ENCODE assay signal across 8 cellular contexts in the genomic region with DNA sequence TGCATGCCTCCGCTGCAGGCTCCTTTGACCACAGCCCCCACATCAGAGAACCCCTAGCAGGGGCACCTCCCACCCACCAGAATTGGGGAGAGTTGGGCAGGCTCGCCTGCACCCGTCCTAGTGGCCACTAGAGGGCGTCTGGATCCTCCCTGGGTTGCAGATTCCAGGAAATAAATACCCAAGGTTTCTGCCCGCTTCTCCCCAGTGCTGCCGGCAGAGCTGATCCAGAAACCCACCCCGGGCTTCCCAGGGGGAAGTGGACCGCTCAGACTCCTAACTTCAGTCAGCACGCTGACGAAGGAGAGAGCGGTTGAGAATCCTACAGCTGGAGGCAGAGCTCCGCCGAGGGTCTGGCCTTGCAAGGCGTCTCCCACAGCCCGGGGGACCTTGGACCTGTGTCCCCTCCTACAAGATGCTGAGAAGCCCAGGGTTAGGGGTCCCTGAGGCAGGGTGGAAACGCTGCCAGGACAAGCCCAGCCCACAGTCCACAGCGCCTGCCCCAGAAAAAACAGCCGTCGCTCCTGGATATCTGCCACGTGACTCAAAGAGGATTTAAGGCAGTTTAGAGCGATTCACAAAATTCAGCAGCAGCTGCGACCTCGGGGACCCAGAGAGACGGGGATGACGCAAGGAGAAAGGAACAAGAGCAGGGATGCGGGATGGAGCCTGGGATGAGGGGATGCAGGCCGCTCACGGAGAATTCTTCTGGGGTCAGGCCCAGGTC. TPM values are rescaled to one million over a fixed set of nuclear protein-coding genes. Genes with fewer than 3 reads are reported as not detected.
DNase-seq lines count a peak whose midpoint lies in the region; TF ChIP-seq lines count a peak whose summit lies in the region.

No MANE protein-coding gene starts in this region.

- no peak overlapping the region for H3K27ac Mint-ChIP-seq in activated naive CD8-positive, alpha-beta T cell treated with anti-CD3 and anti-CD28 coated beads for 36 hours

- H3K27ac ChIP-seq in SJCRH30: peak overlapping the region; percentile 72
- H3K27ac ChIP-seq in cardiac muscle cell: no peak overlapping the region
- peak overlapping the region; percentile 60 to 79 for H3K27ac ChIP-seq in ovary
- no peak overlapping the region for H3K27ac ChIP-seq in thymus (ENCODE audit: low read depth)

- TF ChIP-seq CTCF in cardiac muscle cell (IDR thresholded peaks at IDR 0.05; ENCODE audit: low read depth, low read length) (peak; percentile 97), ovary (IDR thresholded peaks at IDR 0.05) (peak; percentile 81 to 94 (median 82))

- H3K27me3 Mint-ChIP-seq in activated naive CD8-positive, alpha-beta T cell treated with anti-CD3 and anti-CD28 coated beads for 36 hours: peaks cover 39% of the 10 kb centered on the region

- no peaks in the 10 kb centered on the region for H3K4me1 ChIP-seq in SJCRH30
- H3K4me1 ChIP-seq in cardiac muscle cell (ENCODE audit: low read depth): no peaks in the 10 kb centered on the region
- H3K4me1 ChIP-seq in ovary (ENCODE audit: insufficient read depth): peaks cover 12% of the 10 kb centered on the region
- H3K4me1 ChIP-seq in thymus (ENCODE audit: control insufficient read depth, insufficient read depth, low read length): peaks cover 10% of the 10 kb centered on the region

- intact Hi-C loops in ovary (cut with DNase I): loop anchor here in 3 of 4 donors (1.0 to 10.0 kb wide), 4 partner anchors 180 to 363 kb away; partner anchors contain the start of gene SYCP2 (in 1 of the 3)

- TF ChIP-seq POLR2A in ovary (IDR thresholded peaks at IDR 0.05): no peak

- no peaks in the 10 kb centered on the region for H3K36me3 ChIP-seq in SJCRH30
- H3K36me3 ChIP-seq in cardiac muscle cell: no peaks in the 10 kb centered on the region
- no peaks in the 10 kb centered on the region for H3K36me3 ChIP-seq in ovary
- no peaks in the 10 kb centered on the region for H3K36me3 ChIP-seq in thymus (ENCODE audit: control insufficient read depth, insufficient read depth)

- peak overlapping the region; percentile 54 for H3K4me3 Mint-ChIP-seq in activated naive CD8-positive, alpha-beta T cell treated with anti-CD3 and anti-CD28 coated beads for 36 hours

- no peaks in the 10 kb centered on the region for H3K9me3 ChIP-seq in SJCRH30 (replicated peaks)
- H3K9me3 ChIP-seq in cardiac muscle cell (ENCODE audit: low read depth): no peaks in the 10 kb centered on the region
- no peaks in the 10 kb centered on the region for H3K9me3 ChIP-seq in ovary
- no peaks in the 10 kb centered on the region for H3K9me3 ChIP-seq in thymus (ENCODE audit: control insufficient read depth)

- WGBS in ovary, 3 donors: 1 to 4% (median 2%) methylated on average over 28 of the region's 28 CpGs
- WGBS in thymus: 9% methylated on average over 28 of the region's 28 CpGs

- no peaks in the 10 kb centered on the region for H3K36me3 Mint-ChIP-seq in activated naive CD8-positive, alpha-beta T cell treated with anti-CD3 and anti-CD28 coated beads for 36 hours

- peaks cover 3% of the 10 kb centered on the region; the same call in 1 of the 2 replicates for H3K27me3 ChIP-seq in SJCRH30
- peaks cover 25% of the 10 kb centered on the region for H3K27me3 ChIP-seq in cardiac muscle cell
- no peaks in the 10 kb centered on the region for H3K27me3 ChIP-seq in ovary
- H3K27me3 ChIP-seq in thymus (ENCODE audit: control insufficient read depth, insufficient read depth): peaks cover 29% of the 10 kb centered on the region

- no peak for TF ChIP-seq EP300 in ovary (IDR thresholded peaks at IDR 0.05)

- H3K4me3 ChIP-seq in SJCRH30: peak overlapping the region; percentile 56
- no peak overlapping the region for H3K4me3 ChIP-seq in cardiac muscle cell
- H3K4me3 ChIP-seq in ovary: peak overlapping the region; percentile 26
- peak overlapping the region; percentile 52 for H3K4me3 ChIP-seq in thymus (ENCODE audit: low read length)

- H3K9me3 Mint-ChIP-seq in activated naive CD8-positive, alpha-beta T cell treated with anti-CD3 and anti-CD28 coated beads for 36 hours: no peaks in the 10 kb centered on the region

- peaks cover 2% of the 10 kb centered on the region for H3K4me1 Mint-ChIP-seq in activated naive CD8-positive, alpha-beta T cell treated with anti-CD3 and anti-CD28 coated beads for 36 hours

- DNase-seq in activated gamma-delta T cell treated with Interleukin-2 at 50 U/mL for 16 hours (peak; percentile 55), activated gamma-delta T cell (lab: John Stamatoyannopoulos, UW) (no peak), HS-27A (ENCODE audit: low read depth) (peak; percentile 4), SJCRH30 (peak; percentile 92 to 95), cardiac muscle cell (ENCODE audit: low read depth in 1 of 2, low spot score in 1 of 2) (peak; percentile 59 to 69), ovary (peak; percentile 72 to 85 (median 81))
- peak; percentile 50 for DNase-seq in activated naive CD8-positive, alpha-beta T cell treated with anti-CD3 and anti-CD28 coated beads for 36 hours

RNA-seq across cellular contexts. Expression of gene PHACTR3, which starts 32.6 kb away (rescaled TPM):
- total RNA-seq in SJCRH30 (2014; rRNA removed; shearing (Covaris generic)): not detected in 2 replicates
- total RNA-seq in activated naive CD8-positive, alpha-beta T cell treated with anti-CD3 and anti-CD28 coated beads for 36 hours: not detected
- total RNA-seq in cardiac muscle cell: 0.14 and 17.0 TPM in 2 replicates
- 0.55 and 19.6 TPM in 2 replicates for polyA plus RNA-seq in cardiac muscle cell
- total RNA-seq in ovary: 10 to 100 TPM in 3 of 7 donors, 1 to 10 TPM in 4; 5.7 to 19.0 (median 9.1) TPM
- polyA plus RNA-seq in ovary: 10 to 100 TPM in 1 of 2 donors, 1 to 10 TPM in 1; 5.8 to 13.0 TPM
- polyA plus RNA-seq in thymus: 35.8 TPM

Comparison
In these comparisons a context has a peak if more than half of its experiments do, and no peak if none do; other contexts are left out.
1. H3K27ac ChIP-seq: peak in SJCRH30 (single experiment) and ovary (2 of 2); none in cardiac muscle cell (single experiment) and thymus (single experiment).